ENCODE assay signal across 22 cellular contexts in genomic region chr19:16159655-16160054, GRCh38. TPM values are rescaled to one million over a fixed set of nuclear protein-coding genes. Genes with fewer than 3 reads are reported as not detected.
"Had no signal": no experiment of that assay in that cellular context is flagged by ENCODE, and none has a peak within 500 bp of the region (broad histone marks: within the 10 kb centered on the region; RNA-seq: fewer than 3 reads in every experiment).

No MANE protein-coding gene starts in this region.

- H3K9me3 Mint-ChIP-seq: naive thymus-derived CD4-positive, alpha-beta T cell; nephron progenitor cell had no signal

- H3K27ac ChIP-seq: heart left ventricle, right atrium auricular region had no signal

- H3K9me3 ChIP-seq: heart left ventricle, right atrium auricular region had no signal

- H3K4me1 ChIP-seq: heart left ventricle, right atrium auricular region had no signal

- H3K4me3 Mint-ChIP-seq: naive thymus-derived CD4-positive, alpha-beta T cell; nephron progenitor cell had no signal

- H3K27me3 ChIP-seq: right atrium auricular region had no signal

- H3K4me1 Mint-ChIP-seq: nephron progenitor cell had no signal

- H3K36me3 ChIP-seq: heart left ventricle, right atrium auricular region had no signal

- H3K4me3 ChIP-seq: heart left ventricle, right atrium auricular region had no signal

- H3K27me3 Mint-ChIP-seq: naive thymus-derived CD4-positive, alpha-beta T cell had no signal

- H3K27ac Mint-ChIP-seq: nephron progenitor cell had no signal

- ATAC-seq: heart left ventricle had no signal

- FAIRE-seq: endometrium, frontal cortex, islet of Langerhans, small intestine had no signal

- DNase-seq: effector memory CD4-positive, alpha-beta T cell; heart left ventricle; hippocampal formation; kidney glomerular epithelial cell; mammary epithelial cell; naive thymus-derived CD4-positive, alpha-beta T cell; nephron progenitor cell; small intestine; stimulated activated CD4-positive, alpha-beta T cell treated with anti-CD3 and anti-CD28 coated beads, Interleukin-12 subunit alpha, Interleukin-12 subunit beta, amount 100 ng/mL, for 4 hours; stimulated activated naive CD4-positive, alpha-beta T cell treated with Interleukin-2 at 50 U/mL for 16 hours had no signal

RNA-seq across cellular contexts. Expression of gene CIB3, which starts 13.7 kb away (rescaled TPM):
- total RNA-seq: esophagus mucosa; fibroblast of lung; frontal cortex; glomerular endothelial cell; heart left ventricle; lower leg skin; mammary epithelial cell; mesenteric fat pad; mononuclear cell; naive thymus-derived CD4-positive, alpha-beta T cell; osteoblast; right atrium auricular region; urinary bladder had no signal
- polyA plus RNA-seq: fibroblast of lung; heart left ventricle; mammary epithelial cell; naive thymus-derived CD4-positive, alpha-beta T cell; small intestine; urinary bladder had no signal

RNA-seq across cellular contexts. Expression of gene HSH2D, which starts 16.2 kb away (rescaled TPM):
- total RNA-seq: fibroblast of lung, glomerular endothelial cell had no signal
- polyA plus RNA-seq: fibroblast of lung had no signal
